8 cellular contexts compared by ENCODE assay signal in genomic region chr11:69801513-69802335, GRCh38. TPM values are rescaled to one million over a fixed set of nuclear protein-coding genes. Genes with fewer than 3 reads are reported as not detected.
A peak's percentile ranks its signal among the peaks of the same experiment; 100 is the strongest.
DNase-seq lines count a peak whose midpoint lies in the region; ATAC-seq and TF ChIP-seq lines count a peak whose summit lies in the region.

No MANE protein-coding gene starts in this region.

- no peak overlapping the region for H3K4me3 Mint-ChIP-seq in activated T-cell treated with anti-CD3 and anti-CD28 coated beads, Interleukin-2, amount 50 U/mL, for 24 hours
- H3K4me3 Mint-ChIP-seq in stimulated activated memory B cell treated with anti-CD40 and anti-IgM and Interleukin-4, amounts not matched to agents 10 μg/mL and 1 μg/mL and 100 μg/mL, for 72 hours, result no peak overlapping the region

- WGBS in iPS DF 6.9 (ENCODE audit: insufficient coverage, insufficient read length), result no CpG with 5 or more reads among the region's 15 CpGs
- WGBS in aorta, 2 donors, result 34 to 37% methylated on average over 15 of the region's 15 CpGs

- H3K4me3 ChIP-seq in BJ (ENCODE audit: low read depth, low read length) (no peak overlapping the region), iPS DF 6.9 (ENCODE audit: low read length) (no peak overlapping the region), aorta (ENCODE audit: low read length in 2 of 2) (no peak overlapping the region)

- POLR2A ChIA-PET in BJ (lab: Charles Lee), result no interaction called here

- CTCF ChIA-PET in BJ (lab: Yijun Ruan, JAX), result interaction anchor here (0.6 to 2.9 kb wide), 14 partner anchors 10 to 126 kb away, joined by 3 to 14 read pairs (median 4); partner anchors contain the start of gene LTO1

- no peaks in the 10 kb centered on the region for H3K36me3 ChIP-seq in BJ (ENCODE audit: control insufficient read depth, insufficient read depth, low read length)
- H3K36me3 ChIP-seq in iPS DF 6.9 (ENCODE audit: control insufficient read depth, insufficient read depth, low read length), result no peaks in the 10 kb centered on the region
- H3K36me3 ChIP-seq in aorta (ENCODE audit: control insufficient read depth in 1 of 2, insufficient read depth in 2 of 2, low read length in 1 of 2), result no peaks in the 10 kb centered on the region

- intact Hi-C loops in aorta (cut with DNase I), result no loop called here

- H3K36me3 Mint-ChIP-seq in activated T-cell treated with anti-CD3 and anti-CD28 coated beads, Interleukin-2, amount 50 U/mL, for 24 hours (ENCODE audit: low read depth), result no peaks in the 10 kb centered on the region
- H3K36me3 Mint-ChIP-seq in stimulated activated memory B cell treated with anti-CD40 and anti-IgM and Interleukin-4, amounts not matched to agents 10 μg/mL and 1 μg/mL and 100 μg/mL, for 72 hours, result no peaks in the 10 kb centered on the region

- peaks cover 15% of the 10 kb centered on the region for H3K27me3 Mint-ChIP-seq in activated T-cell treated with anti-CD3 and anti-CD28 coated beads, Interleukin-2, amount 50 U/mL, for 24 hours
- H3K27me3 Mint-ChIP-seq in stimulated activated memory B cell treated with anti-CD40 and anti-IgM and Interleukin-4, amounts not matched to agents 10 μg/mL and 1 μg/mL and 100 μg/mL, for 72 hours, result peaks cover 12% of the 10 kb centered on the region

- H3K4me1 Mint-ChIP-seq in activated T-cell treated with anti-CD3 and anti-CD28 coated beads, Interleukin-2, amount 50 U/mL, for 24 hours (ENCODE audit: low read depth), result no peaks in the 10 kb centered on the region
- no peaks in the 10 kb centered on the region for H3K4me1 Mint-ChIP-seq in stimulated activated memory B cell treated with anti-CD40 and anti-IgM and Interleukin-4, amounts not matched to agents 10 μg/mL and 1 μg/mL and 100 μg/mL, for 72 hours

- ATAC-seq in aorta (ENCODE audit: low FRiP score), result no peak
- no peak for ATAC-seq in stimulated activated memory B cell treated with anti-CD40 and anti-IgM and Interleukin-4, amounts not matched to agents 10 μg/mL and 1 μg/mL and 100 μg/mL, for 72 hours

- H3K4me1 ChIP-seq in iPS DF 6.9 (ENCODE audit: control insufficient read depth, insufficient read depth, low read length), result no peaks in the 10 kb centered on the region
- H3K4me1 ChIP-seq in aorta (ENCODE audit: control insufficient read depth in 1 of 2, insufficient read depth in 2 of 2, low read length in 2 of 2), result no peaks in the 10 kb centered on the region

- H3K27ac Mint-ChIP-seq in activated T-cell treated with anti-CD3 and anti-CD28 coated beads, Interleukin-2, amount 50 U/mL, for 24 hours, result no peak overlapping the region
- H3K27ac Mint-ChIP-seq in stimulated activated memory B cell treated with anti-CD40 and anti-IgM and Interleukin-4, amounts not matched to agents 10 μg/mL and 1 μg/mL and 100 μg/mL, for 72 hours, result no peak overlapping the region

- H3K27me3 ChIP-seq in BJ (ENCODE audit: control insufficient read depth, insufficient read depth, low read length), result no peaks in the 10 kb centered on the region
- H3K27me3 ChIP-seq in iPS DF 6.9 (ENCODE audit: control insufficient read depth, insufficient read depth, low read length), result no peaks in the 10 kb centered on the region
- peaks cover 0 to 1% of the 10 kb centered on the region in 2 donors for H3K27me3 ChIP-seq in aorta (ENCODE audit: control insufficient read depth in 1 of 2, insufficient read depth in 2 of 2, low read length in 1 of 2)

- H3K9me3 Mint-ChIP-seq in activated T-cell treated with anti-CD3 and anti-CD28 coated beads, Interleukin-2, amount 50 U/mL, for 24 hours, result no peaks in the 10 kb centered on the region
- peaks cover 3% of the 10 kb centered on the region for H3K9me3 Mint-ChIP-seq in stimulated activated memory B cell treated with anti-CD40 and anti-IgM and Interleukin-4, amounts not matched to agents 10 μg/mL and 1 μg/mL and 100 μg/mL, for 72 hours

- H3K27ac ChIP-seq in iPS DF 6.9 (ENCODE audit: low read length) (no peak overlapping the region), aorta (ENCODE audit: low read depth in 1 of 2, low read length in 2 of 2) (no peak overlapping the region)

- peak; percentile 86 for TF ChIP-seq CTCF in BJ (IDR thresholded peaks at IDR 0.05; ENCODE audit: insufficient read depth, low read depth, low read length)

- no peak for DNase-seq in BJ (ENCODE audit: low read depth)
- DNase-seq in HT-29 (ENCODE audit: low spot score), result peak; percentile 58
- DNase-seq in activated T-cell treated with anti-CD3 and anti-CD28 coated beads, Interleukin-2, amount 50 U/mL, for 24 hours, result peak; percentile 51
- peak; percentile 64 for DNase-seq in iPS DF 6.9 (ENCODE audit: low read depth, low spot score)
- peak; percentile 22 for DNase-seq in stimulated activated CD8-positive, alpha-beta memory T cell treated with anti-CD3 and anti-CD28 coated beads, Interleukin-7, amount 100 ng/mL, for 24 hours (ENCODE audit: low read depth)
- no peak for DNase-seq in aorta
- no peak for DNase-seq in putamen (ENCODE audit: low spot score)

- H3K9me3 ChIP-seq in iPS DF 6.9 (ENCODE audit: control insufficient read depth, insufficient read depth, low read length) (no peaks in the 10 kb centered on the region), aorta (ENCODE audit: control insufficient read depth, low read length) (peaks cover 6% of the 10 kb centered on the region)

RNA-seq across cellular contexts. Expression of gene FGF3, which starts 17.5 kb away (rescaled TPM):
- not detected in 2 replicates for polyA plus RNA-seq in BJ (2011; rRNA removed)
- not detected in 2 replicates for polyA minus RNA-seq in BJ (2011; rRNA and poly(A)+ RNA removed)
- 0.41 TPM in 1 of 2 replicates, not detected in the other for total RNA-seq in HT-29 (2014; rRNA removed; shearing (Covaris generic))
- not detected for total RNA-seq in aorta
- polyA plus RNA-seq in aorta, result not detected

RNA-seq across cellular contexts. Expression of gene FGF4, which starts 26.6 kb away (rescaled TPM):
- not detected in 2 replicates for polyA plus RNA-seq in BJ (2011; rRNA removed)
- not detected in 2 replicates for polyA minus RNA-seq in BJ (2011; rRNA and poly(A)+ RNA removed)
- total RNA-seq in HT-29 (2014; rRNA removed; shearing (Covaris generic)), result not detected in 2 replicates
- not detected for total RNA-seq in aorta
- under 1 TPM in 1 of 2 donors, not detected in 1; 0.13 TPM for polyA plus RNA-seq in aorta

Comparison
In these comparisons a context has a peak if more than half of its experiments do, and no peak if none do; other contexts are left out.
1. DNase-seq: peak in HT-29 (single experiment), activated T-cell treated with anti-CD3 and anti-CD28 coated beads, Interleukin-2, amount 50 U/mL, for 24 hours (single experiment), iPS DF 6.9 (single experiment) and stimulated activated CD8-positive, alpha-beta memory T cell treated with anti-CD3 and anti-CD28 coated beads, Interleukin-7, amount 100 ng/mL, for 24 hours (single experiment); none in BJ (single experiment), aorta (0 of 2) and putamen (single experiment).